Comparison of ENCODE assay signal across 2 cellular contexts in genomic region chr12:68246350-68246749, GRCh38.
TF ChIP-seq lines count a peak whose summit lies in the region.

No MANE protein-coding gene starts in this region.

TF ChIP-seq in IMR-90, 13 proteins besides CTCF, POLR2A, EP300 and RAD21:
- TF ChIP-seq SMC3 (IDR thresholded peaks at IDR 0.05; ENCODE audit: low read depth, low read length) (no peak), RFX5 (IDR thresholded peaks at IDR 0.05; ENCODE audit: low read depth, low read length) (no peak), ELK1 (IDR thresholded peaks at IDR 0.05; ENCODE audit: borderline replicate concordance, low read depth, low read length) (no peak)

TF ChIP-seq in H1, 55 proteins besides CTCF, POLR2A, EP300 and RAD21:
- TF ChIP-seq MAX (IDR thresholded peaks at IDR 0.05) (no peak), MAFK (IDR thresholded peaks at IDR 0.05; ENCODE audit: low read depth, low read length) (no peak), HDAC2 (IDR thresholded peaks at IDR 0.05; ENCODE audit: borderline replicate concordance in 1 of 2, low read depth in 2 of 2, low read length in 2 of 2) (no peak), SIRT6 (IDR thresholded peaks at IDR 0.05; ENCODE audit: low read length) (no peak), SP2 (IDR thresholded peaks at IDR 0.05; ENCODE audit: low read length) (no peak), SUZ12 (IDR thresholded peaks at IDR 0.05; ENCODE audit: low read length) (no peak)
